9 cellular contexts compared by ENCODE assay signal in genomic region chr4:577499-578450, GRCh38. TPM values are rescaled to one million over a fixed set of nuclear protein-coding genes. Genes with fewer than 3 reads are reported as not detected.
DNase-seq lines count a peak whose midpoint lies in the region; ATAC-seq and TF ChIP-seq lines count a peak whose summit lies in the region.
"Had no signal": no experiment of that assay in that cellular context is flagged by ENCODE, and none has a peak within 500 bp of the region (broad histone marks: within the 10 kb centered on the region; RNA-seq: fewer than 3 reads in every experiment).

No MANE protein-coding gene starts in this region.

- peaks cover 76% of the 10 kb centered on the region for H3K27me3 Mint-ChIP-seq in central memory CD8-positive, alpha-beta T cell
- H3K27me3 Mint-ChIP-seq in nephron (ENCODE audit: low read depth) (peaks cover 82% of the 10 kb centered on the region), natural killer cell (ENCODE audit: low read depth in 2 of 2) (peaks cover 41 to 66% of the 10 kb centered on the region in 2 donors)

- TF ChIP-seq POLR2A in stomach (IDR thresholded peaks at IDR 0.05), result no peak

- no peak for TF ChIP-seq EP300 in stomach (IDR thresholded peaks at IDR 0.05)

- H3K4me3 ChIP-seq in stomach, result no peak overlapping the region

- peaks cover 0 to 32% (median 16%) of the 10 kb centered on the region in 4 donors for H3K4me1 ChIP-seq in stomach

- peak overlapping the region; percentile 54 for H3K4me3 Mint-ChIP-seq in central memory CD8-positive, alpha-beta T cell
- peak overlapping the region; percentile 77 to 83 (median 81) for H3K4me3 Mint-ChIP-seq in nephron
- H3K4me3 Mint-ChIP-seq in natural killer cell, result no peak overlapping the region

- intact Hi-C loops in stomach (cut with DNase I; ENCODE audit: low total_unique reads) (no loop called here), natural killer cell (cut with micrococcal nuclease) (no loop called here)

- DNase-seq in DMS 273 (lab: John Stamatoyannopoulos, UW; ENCODE audit: unreplicated experiment), result peak; percentile 83
- DNase-seq in KBM-7, result peak; percentile 69
- no peak for DNase-seq in central memory CD8-positive, alpha-beta T cell (ENCODE audit: low spot score in 2 of 2)
- DNase-seq in RKO (ENCODE audit: low spot score), result no peak
- no peak for DNase-seq in stomach
- no peak for DNase-seq in natural killer cell
- no peak for DNase-seq in NCI-H1092 treated with DMSO at 0.1 percent for 48 hours (lab: John Stamatoyannopoulos, UW)

- H3K27ac ChIP-seq in stomach, result no peak overlapping the region

- WGBS in stomach, 5 donors, result 3 to 5% (median 5%) methylated on average over 27 to 52 of the region's 52 CpGs

- in situ Hi-C loops in KBM-7 (cut with MboI; ENCODE audit: low pct_unique_long_range_greater_than_20kb, low sequenced_read_pairs), result no loop called here

- H3K4me1 Mint-ChIP-seq in central memory CD8-positive, alpha-beta T cell, result peaks cover 5% of the 10 kb centered on the region
- H3K4me1 Mint-ChIP-seq in nephron (peaks cover 11% of the 10 kb centered on the region), natural killer cell (peaks cover 0 to 10% of the 10 kb centered on the region in 2 donors)

- peaks cover 36 to 92% (median 67%) of the 10 kb centered on the region in 3 donors for H3K27me3 ChIP-seq in stomach

- H3K36me3 Mint-ChIP-seq in central memory CD8-positive, alpha-beta T cell (ENCODE audit: insufficient read depth), result peaks cover 1% of the 10 kb centered on the region
- H3K36me3 Mint-ChIP-seq in nephron (ENCODE audit: low read depth), result no peaks in the 10 kb centered on the region
- H3K36me3 Mint-ChIP-seq in natural killer cell, result peaks cover 7% of the 10 kb centered on the region

- no peaks in the 10 kb centered on the region for H3K36me3 ChIP-seq in stomach

- no peak for ATAC-seq in central memory CD8-positive, alpha-beta T cell (replicated peaks; ENCODE audit: extremely low read depth, poor library complexity, severe bottlenecking)
- ATAC-seq in natural killer cell, result no peak

- H3K9me3 Mint-ChIP-seq in central memory CD8-positive, alpha-beta T cell, result no peaks in the 10 kb centered on the region
- H3K9me3 Mint-ChIP-seq in nephron (no peaks in the 10 kb centered on the region), natural killer cell (no peaks in the 10 kb centered on the region)

- peaks cover 0 to 10% (median 1%) of the 10 kb centered on the region in 4 donors for H3K9me3 ChIP-seq in stomach

- H3K27ac Mint-ChIP-seq in central memory CD8-positive, alpha-beta T cell (ENCODE audit: low read depth), result no peak overlapping the region
- H3K27ac Mint-ChIP-seq in nephron (no peak overlapping the region), natural killer cell (no peak overlapping the region)

- TF ChIP-seq CTCF in nephron (IDR thresholded peaks at IDR 0.05; ENCODE audit: unreplicated experiment in 3 of 3) (no peak), stomach (IDR thresholded peaks at IDR 0.05) (no peak), natural killer cell (IDR thresholded peaks at IDR 0.05) (no peak)

RNA-seq across cellular contexts. Expression of gene TMEM271, which starts 1.7 kb away (rescaled TPM):
- not detected for total RNA-seq in stomach
- under 1 TPM in 1 of 3 donors, not detected in 2; 0.03 TPM for polyA plus RNA-seq in stomach
- not detected for total RNA-seq in natural killer cell
- total RNA-seq: T-helper 2 cell treated with Interferon-gamma antibody and Interleukin-4, amounts not matched to agents 100 ng/mL and 5 ng/mL, for 36 hours had no signal

RNA-seq across cellular contexts. Expression of gene PDE6B, which starts 47.6 kb away (rescaled TPM):
- total RNA-seq in stomach (10 to 100 TPM in 1 of 5 donors, not detected in 4; 12.3 TPM), natural killer cell (10 to 100 TPM; 15.8 to 18.8 (median 17.2) TPM)
- 1 to 10 TPM; 1.1 to 1.8 (median 1.6) TPM for polyA plus RNA-seq in stomach

Comparison
In these comparisons a context has a peak if more than half of its experiments do, and no peak if none do; other contexts are left out.
1. DNase-seq: peak in DMS 273 (single experiment) and KBM-7 (single experiment); none in central memory CD8-positive, alpha-beta T cell (0 of 2), RKO (single experiment), stomach (single experiment), natural killer cell (single experiment) and NCI-H1092 treated with DMSO at 0.1 percent for 48 hours (single experiment).